Comparison of ENCODE assay signal across 9 cellular contexts in genomic region chr2:64990823-64991222, GRCh38. TPM values are rescaled to one million over a fixed set of nuclear protein-coding genes. Genes with fewer than 3 reads are reported as not detected.
DNase-seq lines count a peak whose midpoint lies in the region; ATAC-seq and TF ChIP-seq lines count a peak whose summit lies in the region.
"Had no signal": no experiment of that assay in that cellular context is flagged by ENCODE, and none has a peak within 500 bp of the region (broad histone marks: within the 10 kb centered on the region; RNA-seq: fewer than 3 reads in every experiment).

No MANE protein-coding gene starts in this region.

- H3K27me3 Mint-ChIP-seq in Caco-2 (ENCODE audit: insufficient read depth, unreplicated experiment) (peaks cover 2% of the 10 kb centered on the region), progenitor cell of endocrine pancreas (peaks cover 37% of the 10 kb centered on the region)

- TF ChIP-seq CTCF in Caco-2 (IDR thresholded peaks at IDR 0.05; ENCODE audit: insufficient read depth in 1 of 2, low read depth in 1 of 2, low read length in 1 of 2, severe bottlenecking in 1 of 2, unreplicated experiment in 1 of 2) (no peak), coronary artery (IDR thresholded peaks at IDR 0.05) (no peak), progenitor cell of endocrine pancreas (IDR thresholded peaks at IDR 0.05; ENCODE audit: unreplicated experiment) (no peak), gastroesophageal sphincter (IDR thresholded peaks at IDR 0.05) (no peak)

- H3K36me3 Mint-ChIP-seq in Caco-2 (ENCODE audit: insufficient read depth, unreplicated experiment) (peaks cover 5% of the 10 kb centered on the region), progenitor cell of endocrine pancreas (ENCODE audit: insufficient read depth) (peaks cover 4% of the 10 kb centered on the region)

- TSS peak; percentile 32 for BruUV-seq in Caco-2 (replicated peaks; lab: Mats Ljungman, UMichigan)

- no peak for ATAC-seq in HG03342 (IDR thresholded peaks at IDR 0.05; ENCODE audit: unreplicated experiment)
- no peak for ATAC-seq in gastroesophageal sphincter
- ATAC-seq: left colon had no signal

- H3K9me3 ChIP-seq in Caco-2 (no peaks in the 10 kb centered on the region), MG63 (no peaks in the 10 kb centered on the region), gastroesophageal sphincter (no peaks in the 10 kb centered on the region)

- TF ChIP-seq POLR2A in gastroesophageal sphincter (IDR thresholded peaks at IDR 0.05) = no peak

- POLR2A ChIA-PET in Caco-2 (lab: Charles Lee) = interaction anchor here (0.6 kb wide), 1 partner anchor 132 kb away, joined by 3 read pairs; no protein-coding TSS in a partner anchor

- H3K27me3 ChIP-seq in Caco-2 (replicated peaks; ENCODE audit: control insufficient read depth, insufficient read depth, low read length) (no peaks in the 10 kb centered on the region), MG63 (no peaks in the 10 kb centered on the region), gastroesophageal sphincter (no peaks in the 10 kb centered on the region)

- H3K36me3 ChIP-seq in Caco-2 (ENCODE audit: control insufficient read depth, insufficient read depth, low read length) (no peaks in the 10 kb centered on the region), MG63 (no peaks in the 10 kb centered on the region; the same call in 1 of the 2 replicates), gastroesophageal sphincter (peaks cover 0 to 8% of the 10 kb centered on the region in 2 donors)

- intact Hi-C loops in Caco-2 (cut with micrococcal nuclease; ENCODE audit: unreplicated experiment) = no loop called here

- CTCF ChIA-PET in Caco-2 (lab: Charles Lee) = interaction anchor here (0.7 to 0.8 kb wide), 2 partner anchors 56 to 73 kb away, joined by 3 read pairs; no protein-coding TSS in a partner anchor

- no peaks in the 10 kb centered on the region for H3K9me3 Mint-ChIP-seq in Caco-2 (ENCODE audit: unreplicated experiment)
- H3K9me3 Mint-ChIP-seq in progenitor cell of endocrine pancreas (ENCODE audit: low read depth) = no peaks in the 10 kb centered on the region

- DNase-seq in Caco-2 = no peak
- DNase-seq in MG63 = no peak
- DNase-seq in coronary artery (ENCODE audit: low spot score) = no peak
- no peak for DNase-seq in progenitor cell of endocrine pancreas (ENCODE audit: low spot score, unreplicated experiment)
- no peak for DNase-seq in GOT3 (lab: John Stamatoyannopoulos, UW)
- DNase-seq in NCI-H1930 (lab: John Stamatoyannopoulos, UW) = no peak

- no peak for TF ChIP-seq EP300 in gastroesophageal sphincter (IDR thresholded peaks at IDR 0.05)

- H3K4me1 Mint-ChIP-seq in Caco-2 (ENCODE audit: low read depth, unreplicated experiment) (peaks cover 26% of the 10 kb centered on the region), progenitor cell of endocrine pancreas (ENCODE audit: low read depth) (peaks cover 24% of the 10 kb centered on the region)

- peak overlapping the region; percentile 21 to 96 for H3K27ac ChIP-seq in coronary artery
- peak overlapping the region in 2 of 4 donors; percentile 94 to 100 for H3K27ac ChIP-seq in gastroesophageal sphincter

- peaks cover 9% of the 10 kb centered on the region; the same call in 1 of the 2 replicates for H3K4me1 ChIP-seq in Caco-2
- peaks cover 0 to 38% (median 16%) of the 10 kb centered on the region in 3 donors for H3K4me1 ChIP-seq in gastroesophageal sphincter

- H3K27ac Mint-ChIP-seq in Caco-2 (ENCODE audit: unreplicated experiment) (no peak overlapping the region), progenitor cell of endocrine pancreas (no peak overlapping the region)

- H3K4me3 Mint-ChIP-seq in Caco-2 (ENCODE audit: unreplicated experiment) (peak overlapping the region; percentile 92), progenitor cell of endocrine pancreas (ENCODE audit: low read depth) (peak overlapping the region; percentile 75)

- H3K4me3 ChIP-seq in Caco-2 (ENCODE audit: low read depth, low read length) (no peak overlapping the region), MG63 (peak overlapping the region; percentile 73), coronary artery (peak overlapping the region; percentile 91), gastroesophageal sphincter (peak overlapping the region in 1 of 2 donors; percentile 77)

- 63 to 100% methylated on average over 1 of the region's 2 CpGs for WGBS in gastroesophageal sphincter (ENCODE audit: low coverage in 1 of 2), 2 donors

RNA-seq across cellular contexts. Expression of gene SLC1A4, which starts 1.6 kb away (rescaled TPM):
- total RNA-seq in Caco-2 (2022) = 28.6 and 35.0 TPM in 2 replicates
- 18.6 and 21.1 TPM in 2 replicates for total RNA-seq in MG63 (2014; rRNA removed; shearing (Covaris generic); ENCODE audit: low replicate concordance)
- 12.5 and 14.6 TPM in 2 replicates for total RNA-seq in progenitor cell of endocrine pancreas
- 10 to 100 TPM in 3 of 4 donors, 1 to 10 TPM in 1; 9.0 to 13.8 (median 11.3) TPM for total RNA-seq in gastroesophageal sphincter
